ENCODE assay signal across 8 cellular contexts in genomic region chr14:101706509-101707284, GRCh38. TPM values are rescaled to one million over a fixed set of nuclear protein-coding genes. Genes with fewer than 3 reads are reported as not detected.
DNase-seq lines count a peak whose midpoint lies in the region; ATAC-seq and TF ChIP-seq lines count a peak whose summit lies in the region.

No MANE protein-coding gene starts in this region.

- intact Hi-C loops in natural killer cell (cut with micrococcal nuclease), result loop anchor here (1.0 to 5.0 kb wide), 8 partner anchors 20 to 431 kb away; partner anchors contain the start of genes PPP2R5C and WDR20

- peak overlapping the region; percentile 77 for H3K27ac ChIP-seq in effector memory CD4-positive, alpha-beta T cell (ENCODE audit: insufficient read depth, low read length, poor library complexity, severe bottlenecking)

- H3K9me3 ChIP-seq in effector memory CD4-positive, alpha-beta T cell (ENCODE audit: control insufficient read depth, low read length), result no peaks in the 10 kb centered on the region
- H3K9me3 ChIP-seq in MG63, result no peaks in the 10 kb centered on the region

- H3K4me1 Mint-ChIP-seq in natural killer cell, result peaks cover 46 to 67% of the 10 kb centered on the region in 2 donors

- no peak for TF ChIP-seq CTCF in natural killer cell (IDR thresholded peaks at IDR 0.05)

- no peaks in the 10 kb centered on the region for H3K36me3 ChIP-seq in effector memory CD4-positive, alpha-beta T cell (ENCODE audit: control insufficient read depth, insufficient read depth, low read length)
- no peaks in the 10 kb centered on the region for H3K36me3 ChIP-seq in MG63

- H3K27me3 Mint-ChIP-seq in natural killer cell (ENCODE audit: low read depth in 2 of 2), result peaks cover 2 to 12% of the 10 kb centered on the region in 2 donors

- H3K27ac Mint-ChIP-seq in natural killer cell, result peak overlapping the region; percentile 90

- H3K9me3 Mint-ChIP-seq in natural killer cell, result no peaks in the 10 kb centered on the region

- DNase-seq in stimulated activated CD4-positive, alpha-beta T cell treated with anti-CD3 and anti-CD28 coated beads, Interleukin-4, amount 100 ng/mL, for 1 hour, result peak; percentile 24
- DNase-seq in stimulated activated CD4-positive, alpha-beta T cell treated with anti-CD3 and anti-CD28 coated beads, Interleukin-1b, Interleukin-23, amount 100 ng/mL, for 48 hours, result no peak
- no peak for DNase-seq in effector memory CD4-positive, alpha-beta T cell
- DNase-seq in natural killer cell, result no peak
- no peak for DNase-seq in MG63
- DNase-seq in activated gamma-delta T cell (lab: John Stamatoyannopoulos, UW), result no peak
- DNase-seq in RKO (ENCODE audit: low spot score), result no peak

- no peaks in the 10 kb centered on the region for H3K36me3 Mint-ChIP-seq in natural killer cell

- ATAC-seq in natural killer cell (no peak), HG03571 (IDR thresholded peaks at IDR 0.05; ENCODE audit: unreplicated experiment) (no peak)

- peak overlapping the region; percentile 57 for H3K4me3 Mint-ChIP-seq in natural killer cell

- peaks cover 32% of the 10 kb centered on the region for H3K4me1 ChIP-seq in effector memory CD4-positive, alpha-beta T cell (ENCODE audit: control insufficient read depth, insufficient read depth, low read length, poor library complexity, severe bottlenecking)

- H3K4me3 ChIP-seq in effector memory CD4-positive, alpha-beta T cell (ENCODE audit: insufficient read depth, low read depth, low read length, poor library complexity, severe bottlenecking), result peak overlapping the region; percentile 41
- H3K4me3 ChIP-seq in MG63, result no peak overlapping the region

- H3K27me3 ChIP-seq in effector memory CD4-positive, alpha-beta T cell (replicated peaks; ENCODE audit: control insufficient read depth, insufficient read depth, low read length, poor library complexity, severe bottlenecking), result no peaks in the 10 kb centered on the region
- no peaks in the 10 kb centered on the region for H3K27me3 ChIP-seq in MG63

RNA-seq across cellular contexts. Expression of gene PPP2R5C, which starts 54.8 kb away (rescaled TPM):
- total RNA-seq in natural killer cell, result 100 to 1,000 TPM; 716 to 779 (median 736) TPM
- total RNA-seq in MG63 (2014; rRNA removed; shearing (Covaris generic); ENCODE audit: low replicate concordance), result 53.3 and 72.1 TPM in 2 replicates
